1 cellular context compared by ENCODE assay signal in genomic region chr1:89211035-89211634, GRCh38.
TF ChIP-seq lines count a peak whose summit lies in the region.

No MANE protein-coding gene starts in this region.

TF ChIP-seq in GM23338, 12 proteins besides CTCF, POLR2A, EP300 and RAD21 (continued from another document):
- TF ChIP-seq ZNF462 (CRISPR knock-in tag; IDR thresholded peaks at IDR 0.05) (no peak), REST (IDR thresholded peaks at IDR 0.05; ENCODE audit: unreplicated experiment) (no peak), EZH2 (IDR thresholded peaks at IDR 0.05; ENCODE audit: low read depth, unreplicated experiment) (no peak), STAT1 (IDR thresholded peaks at IDR 0.05; ENCODE audit: unreplicated experiment) (no peak), CREB1 (CRISPR knock-in tag; IDR thresholded peaks at IDR 0.05; ENCODE audit: low read depth) (no peak)
